In the genomic region with DNA sequence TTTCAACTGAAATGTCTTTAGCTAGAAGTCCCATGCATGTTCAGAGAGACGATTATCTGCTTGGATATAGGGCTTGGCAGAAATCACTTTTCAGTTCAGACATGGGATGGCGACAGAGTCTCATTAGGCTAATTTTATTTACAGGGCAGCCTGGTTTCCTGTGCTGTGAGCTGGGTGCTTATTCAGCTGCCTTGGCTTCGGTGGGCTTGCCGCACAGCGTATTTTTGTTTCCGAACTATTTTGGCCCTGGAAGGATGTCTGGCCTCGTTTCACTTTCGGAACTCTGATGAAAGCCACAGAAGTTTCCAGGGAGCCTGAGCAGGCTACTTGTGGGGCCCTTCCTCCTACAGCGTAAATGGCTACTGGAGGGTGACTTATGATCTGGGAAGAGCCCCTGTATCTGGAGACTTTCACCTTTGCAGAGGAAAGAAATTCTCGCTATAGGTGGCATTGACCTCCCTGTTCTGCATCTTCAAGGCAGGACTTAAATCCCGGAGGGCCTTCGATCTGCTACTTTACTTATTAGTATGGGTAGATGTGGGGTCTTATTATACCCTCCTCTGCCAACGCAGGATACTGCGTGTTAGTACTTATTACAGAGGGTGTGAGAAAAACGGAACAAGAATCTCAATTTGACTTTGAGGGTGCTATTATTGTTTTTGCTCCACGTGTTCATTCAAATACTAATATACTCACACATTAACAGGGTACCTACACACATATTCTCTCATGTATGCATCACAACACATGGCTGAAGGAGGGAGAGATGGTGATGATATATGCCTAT, we compare ENCODE assay signal across 8 cellular contexts.
DNase-seq lines count a peak whose midpoint lies in the region; ATAC-seq and TF ChIP-seq lines count a peak whose summit lies in the region.

No MANE protein-coding gene starts in this region.

- peak overlapping the region; percentile 86 for H2AFZ ChIP-seq in OCI-LY3 (ENCODE audit: low read depth, low read length)

- peak overlapping the region; percentile 89 for H3K4me2 ChIP-seq in OCI-LY3 (ENCODE audit: low read length)

- H3K27ac ChIP-seq in CD8-positive, alpha-beta memory T cell (ENCODE audit: low read depth, low read length) = no peak overlapping the region
- H3K27ac ChIP-seq in OCI-LY3 (ENCODE audit: low read length) (no peak overlapping the region), lung (ENCODE audit: low read depth in 1 of 2, low read length in 1 of 2) (peak overlapping the region; percentile 1 to 56), tibial artery (peak overlapping the region; percentile 59 to 67)

- CTCF ChIA-PET in CD8-positive, alpha-beta memory T cell (lab: Charles Lee) = no interaction called here

- no peaks in the 10 kb centered on the region for H3K9me3 ChIP-seq in CD8-positive, alpha-beta memory T cell (ENCODE audit: low read length)
- H3K9me3 ChIP-seq in OCI-LY3 (ENCODE audit: insufficient read depth, low read length) (no peaks in the 10 kb centered on the region), lung (ENCODE audit: control insufficient read depth in 2 of 2, insufficient read depth in 1 of 2, low read length in 1 of 2) (no peaks in the 10 kb centered on the region), tibial artery (no peaks in the 10 kb centered on the region)

- H3K27me3 ChIP-seq in CD8-positive, alpha-beta memory T cell (ENCODE audit: insufficient read depth, low read length, poor library complexity, severe bottlenecking) = no peaks in the 10 kb centered on the region
- H3K27me3 ChIP-seq in OCI-LY3 (ENCODE audit: low read depth, low read length) = peaks cover 35% of the 10 kb centered on the region
- H3K27me3 ChIP-seq in lung (ENCODE audit: control insufficient read depth, insufficient read depth) = no peaks in the 10 kb centered on the region
- no peaks in the 10 kb centered on the region for H3K27me3 ChIP-seq in tibial artery

- TF ChIP-seq CTCF in OCI-LY3 (IDR thresholded peaks at IDR 0.05; ENCODE audit: low read depth, low read length) (peak; percentile 86), lung (IDR thresholded peaks at IDR 0.05; ENCODE audit: control extremely low read depth, extremely low read depth) (peak; percentile 11), tibial artery (IDR thresholded peaks at IDR 0.05) (peak; percentile 59 to 74)

- H3K36me3 Mint-ChIP-seq in CD8-positive, alpha-beta memory T cell = no peaks in the 10 kb centered on the region

- H3K9me3 Mint-ChIP-seq in CD8-positive, alpha-beta memory T cell = peaks cover 0 to 2% (median 0%) of the 10 kb centered on the region in 5 donors

- no peaks in the 10 kb centered on the region for H3K4me1 ChIP-seq in CD8-positive, alpha-beta memory T cell (ENCODE audit: insufficient read depth, low read length)
- peaks cover 26% of the 10 kb centered on the region for H3K4me1 ChIP-seq in OCI-LY3 (ENCODE audit: low read length)
- H3K4me1 ChIP-seq in lung (ENCODE audit: control insufficient read depth in 2 of 2, insufficient read depth in 2 of 2, low read length in 2 of 2) = no peaks in the 10 kb centered on the region
- H3K4me1 ChIP-seq in tibial artery = peaks cover 0 to 15% (median 9%) of the 10 kb centered on the region in 4 donors

- POLR2A ChIA-PET in CD8-positive, alpha-beta memory T cell (lab: Charles Lee) = no interaction called here

- peak overlapping the region; percentile 60 for H3K9ac ChIP-seq in OCI-LY3 (ENCODE audit: low read length)

- no peak for DNase-seq in CD8-positive, alpha-beta memory T cell
- DNase-seq in dedifferentiated amniotic fluid mesenchymal stem cell (ENCODE audit: extremely low spot score) (peak; percentile 57), lung (ENCODE audit: low spot score) (peak; percentile 33), tibial artery (peak; percentile 74 to 83), activated gamma-delta T cell treated with Interleukin-2 at 50 U/mL for 16 hours (no peak)

- H3K27me3 Mint-ChIP-seq in CD8-positive, alpha-beta memory T cell = no peaks in the 10 kb centered on the region

- WGBS in lung, 2 donors = 46 to 51% methylated on average over 16 of the region's 16 CpGs

- peaks cover 0 to 7% (median 3%) of the 10 kb centered on the region in 3 donors for H3K4me1 Mint-ChIP-seq in CD8-positive, alpha-beta memory T cell

- H3K36me3 ChIP-seq in CD8-positive, alpha-beta memory T cell (ENCODE audit: insufficient read depth, low read length) = no peaks in the 10 kb centered on the region
- no peaks in the 10 kb centered on the region for H3K36me3 ChIP-seq in OCI-LY3 (replicated peaks; ENCODE audit: low read depth, low read length)
- no peaks in the 10 kb centered on the region for H3K36me3 ChIP-seq in lung (ENCODE audit: control insufficient read depth in 2 of 2, insufficient read depth in 2 of 2, low read length in 2 of 2)
- H3K36me3 ChIP-seq in tibial artery = no peaks in the 10 kb centered on the region

- peak overlapping the region in 4 of 7 donors; percentile 14 to 35 (median 27) for H3K4me3 Mint-ChIP-seq in CD8-positive, alpha-beta memory T cell

- ATAC-seq in GM19025 (IDR thresholded peaks at IDR 0.05; ENCODE audit: low read depth, unreplicated experiment) = peak; percentile 70
- peak; percentile 87 for ATAC-seq in HG03066 (IDR thresholded peaks at IDR 0.05; ENCODE audit: low read depth, unreplicated experiment)
- ATAC-seq in lung (ENCODE audit: insufficient read depth, low FRiP score) = no peak

- intact Hi-C loops in tibial artery (cut with DNase I; ENCODE audit: low total_unique reads) = loop anchor here (5.0 kb wide), 1 partner anchor 845 kb away; no protein-coding TSS in a partner anchor

- H3K79me2 ChIP-seq in OCI-LY3 (ENCODE audit: low read length) = no peaks in the 10 kb centered on the region

- H4K20me1 ChIP-seq in OCI-LY3 (ENCODE audit: insufficient read depth, low read length) = no peaks in the 10 kb centered on the region

- H3K4me3 ChIP-seq in CD8-positive, alpha-beta memory T cell (ENCODE audit: low read length) = no peak overlapping the region
- H3K4me3 ChIP-seq in OCI-LY3 (ENCODE audit: low read length) = peak overlapping the region; percentile 79
- H3K4me3 ChIP-seq in lung = no peak overlapping the region
- H3K4me3 ChIP-seq in tibial artery = peak overlapping the region; percentile 32 to 42

- no peak overlapping the region for H3K27ac Mint-ChIP-seq in CD8-positive, alpha-beta memory T cell

Comparison
In these comparisons a context has a peak if more than half of its experiments do, and no peak if none do; other contexts are left out.
1. DNase-seq: peak in dedifferentiated amniotic fluid mesenchymal stem cell (single experiment), lung (single experiment) and tibial artery (2 of 2); none in CD8-positive, alpha-beta memory T cell (0 of 5) and activated gamma-delta T cell treated with Interleukin-2 at 50 U/mL for 16 hours (single experiment).
2. H3K27ac ChIP-seq: peak in lung (2 of 2) and tibial artery (2 of 2); none in CD8-positive, alpha-beta memory T cell (single experiment) and OCI-LY3 (single experiment).
3. H3K4me3 ChIP-seq: peak in OCI-LY3 (single experiment) and tibial artery (2 of 2); none in CD8-positive, alpha-beta memory T cell (single experiment) and lung (single experiment).
4. CTCF ChIP-seq: peak in every context shown above with its lines; median percentile 86 in OCI-LY3; 66 in tibial artery; 11 in lung.